ENCODE assay signal across 12 cellular contexts in genomic region chr2:199468561-199469513, GRCh38. TPM values are rescaled to one million over a fixed set of nuclear protein-coding genes. Genes with fewer than 3 reads are reported as not detected.
A peak's percentile ranks its signal among the peaks of the same experiment; 100 is the strongest.
DNase-seq lines count a peak whose midpoint lies in the region; ATAC-seq and TF ChIP-seq lines count a peak whose summit lies in the region.
"Had no signal": no experiment of that assay in that cellular context is flagged by ENCODE, and none has a peak within 500 bp of the region (broad histone marks: within the 10 kb centered on the region; RNA-seq: fewer than 3 reads in every experiment).

No MANE protein-coding gene starts in this region.

- no peaks in the 10 kb centered on the region for H3K4me1 ChIP-seq in foreskin keratinocyte
- H3K4me1 ChIP-seq: prostate gland had no signal

- H3K27me3 Mint-ChIP-seq in activated T-cell treated with anti-CD3 and anti-CD28 coated beads, Interleukin-2, amount 50 U/mL, for 24 hours, result peaks cover 92% of the 10 kb centered on the region

- in situ Hi-C loops in KBM-7 (cut with MboI; ENCODE audit: low pct_unique_long_range_greater_than_20kb, low sequenced_read_pairs), result no loop called here

- no peaks in the 10 kb centered on the region for H3K9me3 Mint-ChIP-seq in activated T-cell treated with anti-CD3 and anti-CD28 coated beads, Interleukin-2, amount 50 U/mL, for 24 hours
- H3K9me3 Mint-ChIP-seq: central memory CD8-positive, alpha-beta T cell had no signal

- H3K27me3 ChIP-seq in H7 (ENCODE audit: control insufficient read depth, insufficient read depth, low read length) (peaks cover 90% of the 10 kb centered on the region), foreskin keratinocyte (peaks cover 100% of the 10 kb centered on the region)

- ATAC-seq in foreskin keratinocyte (peak; percentile 14), GM21619 (IDR thresholded peaks at IDR 0.05; ENCODE audit: unreplicated experiment) (no peak)
- ATAC-seq: Panc1 had no signal

- H3K4me3 ChIP-seq in H7 (ENCODE audit: insufficient read depth, low read depth, low read length), result peak overlapping the region; percentile 47
- H3K4me3 ChIP-seq: prostate gland had no signal

- peak overlapping the region; percentile 42 for H3K4me3 Mint-ChIP-seq in activated T-cell treated with anti-CD3 and anti-CD28 coated beads, Interleukin-2, amount 50 U/mL, for 24 hours
- H3K4me3 Mint-ChIP-seq: central memory CD8-positive, alpha-beta T cell had no signal

- DNase-seq in H7 (peak; percentile 86), foreskin keratinocyte (no peak), occipital lobe (lab: John Stamatoyannopoulos, UW) (peak; percentile 17), KBM-7 (no peak)
- peak; percentile 39 for DNase-seq in activated T-cell treated with anti-CD3 and anti-CD28 coated beads, Interleukin-2, amount 50 U/mL, for 24 hours
- no peak for DNase-seq in activated CD8-positive, alpha-beta memory T cell treated with anti-CD3 and anti-CD28 coated beads, Interleukin-2, amount 50 U/mL, for 4 hours
- DNase-seq: DND-41, NCI-H187 had no signal

- no peak overlapping the region for H3K27ac Mint-ChIP-seq in activated T-cell treated with anti-CD3 and anti-CD28 coated beads, Interleukin-2, amount 50 U/mL, for 24 hours

- H3K36me3 ChIP-seq in H7 (replicated peaks; ENCODE audit: control insufficient read depth, insufficient read depth, low read length), result no peaks in the 10 kb centered on the region
- H3K36me3 ChIP-seq: prostate gland had no signal

- peak; percentile 19 for TF ChIP-seq CTCF in foreskin keratinocyte (conservative IDR thresholded peaks at IDR 0.05)

- peaks cover 28% of the 10 kb centered on the region for H3K4me1 Mint-ChIP-seq in activated T-cell treated with anti-CD3 and anti-CD28 coated beads, Interleukin-2, amount 50 U/mL, for 24 hours (ENCODE audit: low read depth)

- no peak overlapping the region for H3K27ac ChIP-seq in foreskin keratinocyte
- H3K27ac ChIP-seq: prostate gland had no signal

- no peaks in the 10 kb centered on the region for H3K36me3 Mint-ChIP-seq in activated T-cell treated with anti-CD3 and anti-CD28 coated beads, Interleukin-2, amount 50 U/mL, for 24 hours (ENCODE audit: low read depth)

RNA-seq across cellular contexts. Expression of gene SATB2, which starts 11.1 kb away (rescaled TPM):
- 10.3 and 15.7 TPM in 2 replicates for total RNA-seq in H7 (2014; rRNA removed; shearing (Covaris generic))
- total RNA-seq in foreskin keratinocyte, result 2.1 and 2.8 TPM in 2 replicates
- 0.40 and 0.57 TPM in 2 replicates for polyA plus RNA-seq in foreskin keratinocyte
- 532 TPM for total RNA-seq in occipital lobe

Comparison
In these comparisons a context has a peak if more than half of its experiments do, and no peak if none do; other contexts are left out.
1. DNase-seq: peak in H7 (single experiment), activated T-cell treated with anti-CD3 and anti-CD28 coated beads, Interleukin-2, amount 50 U/mL, for 24 hours (single experiment) and occipital lobe (single experiment); none in foreskin keratinocyte (0 of 2), KBM-7 (single experiment) and activated CD8-positive, alpha-beta memory T cell treated with anti-CD3 and anti-CD28 coated beads, Interleukin-2, amount 50 U/mL, for 4 hours (single experiment).
2. RNA of gene SATB2, which starts 11.1 kb away (total RNA-seq): 532 TPM in occipital lobe (single experiment); 10.3 to 15.7 TPM in H7 and 2.1 to 2.8 TPM in foreskin keratinocyte; every median in the first group is over 10 times any median in the second.